Comparison of ENCODE assay signal across 24 cellular contexts in genomic region chr14:65560340-65561027, GRCh38.
DNase-seq lines count a peak whose midpoint lies in the region; ATAC-seq lines count a peak whose summit lies in the region.
"Had no signal": no experiment of that assay in that cellular context is flagged by ENCODE, and none has a peak within 500 bp of the region (broad histone marks: within the 10 kb centered on the region; RNA-seq: fewer than 3 reads in every experiment).

No MANE protein-coding gene starts in this region.

- H3K27ac Mint-ChIP-seq in activated T-helper 1 cell treated with anti-CD3 and anti-CD28 coated beads, Interleukin-12 subunit alpha, Interleukin-12 subunit beta, Interleukin-2, Interleukin-4 antibody, amounts not matched to agents 30 ng/mL and 10 ng/mL and 1 ng/mL, durations not matched to agents 14 hours and 24 hours and 36 hours, result peak overlapping the region; percentile 9
- H3K27ac Mint-ChIP-seq: activated CD4-positive, alpha-beta memory T cell treated with anti-CD3 and anti-CD28 coated beads for 36 hours; activated naive CD4-positive, alpha-beta T cell treated with anti-CD3 and anti-CD28 coated beads, Interleukin-2, amount 50 U/mL, for 24 hours; B cell had no signal

- intact Hi-C loops in activated T-helper 1 cell treated with anti-CD3 and anti-CD28 coated beads, Interleukin-12 subunit alpha, Interleukin-12 subunit beta, Interleukin-2, Interleukin-4 antibody, amounts not matched to agents 30 ng/mL and 10 ng/mL and 1 ng/mL, durations not matched to agents 14 hours and 24 hours and 36 hours (cut with micrococcal nuclease), result no loop called here

- no peaks in the 10 kb centered on the region for H3K27me3 Mint-ChIP-seq in activated T-helper 1 cell treated with anti-CD3 and anti-CD28 coated beads, Interleukin-12 subunit alpha, Interleukin-12 subunit beta, Interleukin-2, Interleukin-4 antibody, amounts not matched to agents 30 ng/mL and 10 ng/mL and 1 ng/mL, durations not matched to agents 14 hours and 24 hours and 36 hours (ENCODE audit: insufficient read depth)
- H3K27me3 Mint-ChIP-seq: activated CD4-positive, alpha-beta memory T cell treated with anti-CD3 and anti-CD28 coated beads for 36 hours; activated naive CD4-positive, alpha-beta T cell treated with anti-CD3 and anti-CD28 coated beads, Interleukin-2, amount 50 U/mL, for 24 hours; B cell had no signal

- H3K4me3 Mint-ChIP-seq in activated T-helper 1 cell treated with anti-CD3 and anti-CD28 coated beads, Interleukin-12 subunit alpha, Interleukin-12 subunit beta, Interleukin-2, Interleukin-4 antibody, amounts not matched to agents 30 ng/mL and 10 ng/mL and 1 ng/mL, durations not matched to agents 14 hours and 24 hours and 36 hours, result no peak overlapping the region
- H3K4me3 Mint-ChIP-seq: activated CD4-positive, alpha-beta memory T cell treated with anti-CD3 and anti-CD28 coated beads for 36 hours; activated naive CD4-positive, alpha-beta T cell treated with anti-CD3 and anti-CD28 coated beads, Interleukin-2, amount 50 U/mL, for 24 hours; activated T-cell treated with anti-CD3 and anti-CD28 coated beads, Interleukin-2, amount 50 U/mL, for 4 hours; B cell; HFFc6 had no signal

- H3K9me3 Mint-ChIP-seq in activated T-helper 1 cell treated with anti-CD3 and anti-CD28 coated beads, Interleukin-12 subunit alpha, Interleukin-12 subunit beta, Interleukin-2, Interleukin-4 antibody, amounts not matched to agents 30 ng/mL and 10 ng/mL and 1 ng/mL, durations not matched to agents 14 hours and 24 hours and 36 hours, result peaks cover 10% of the 10 kb centered on the region
- H3K9me3 Mint-ChIP-seq: HFFc6 had no signal

- ATAC-seq in HG02884 (IDR thresholded peaks at IDR 0.05; ENCODE audit: unreplicated experiment) (no peak), GM19035 (IDR thresholded peaks at IDR 0.05; ENCODE audit: unreplicated experiment) (no peak)
- ATAC-seq: activated T-cell treated with anti-CD3 and anti-CD28 coated beads, Interleukin-2, amount 50 U/mL, for 4 hours; pancreas; sciatic nerve had no signal

- peaks cover 34% of the 10 kb centered on the region for H3K36me3 Mint-ChIP-seq in activated T-helper 1 cell treated with anti-CD3 and anti-CD28 coated beads, Interleukin-12 subunit alpha, Interleukin-12 subunit beta, Interleukin-2, Interleukin-4 antibody, amounts not matched to agents 30 ng/mL and 10 ng/mL and 1 ng/mL, durations not matched to agents 14 hours and 24 hours and 36 hours (ENCODE audit: low read depth)

- peak; percentile 19 for DNase-seq in GM04503 (ENCODE audit: low read depth)
- peak in 2 of 3 experiments; percentile 54 to 84 for DNase-seq in NCI-H1417 (lab: John Stamatoyannopoulos, UW)
- DNase-seq in activated T-helper 1 cell treated with anti-CD3 and anti-CD28 coated beads, Interleukin-12 subunit alpha, Interleukin-12 subunit beta, Interleukin-2, Interleukin-4 antibody, amounts not matched to agents 30 ng/mL and 10 ng/mL and 1 ng/mL, durations not matched to agents 14 hours and 24 hours and 36 hours (ENCODE audit: low spot score), result no peak
- peak; percentile 19 for DNase-seq in myocyte (ENCODE audit: low read depth)
- DNase-seq in NCI-H226, result no peak
- DNase-seq in stimulated activated CD4-positive, alpha-beta T cell treated with anti-CD3 and anti-CD28 coated beads, Interleukin-15, amount 100 ng/mL, for 24 hours, result no peak
- DNase-seq: activated CD4-positive, alpha-beta memory T cell treated with anti-CD3 and anti-CD28 coated beads for 36 hours; activated T-cell treated with anti-CD3 and anti-CD28 coated beads, Interleukin-2, amount 50 U/mL, for 4 hours; cortex of kidney; DND-41; HFFc6; KG1; NCI-H1092 treated with DMSO at 0.1 percent for 48 hours; NCI-H510A treated with DMSO at 0.1 percent for 48 hours; pancreas; Right ventricle myocardium superior; stimulated activated naive CD4-positive, alpha-beta T cell; T-helper 1 cell; transverse colon had no signal

- H3K4me1 Mint-ChIP-seq in activated T-helper 1 cell treated with anti-CD3 and anti-CD28 coated beads, Interleukin-12 subunit alpha, Interleukin-12 subunit beta, Interleukin-2, Interleukin-4 antibody, amounts not matched to agents 30 ng/mL and 10 ng/mL and 1 ng/mL, durations not matched to agents 14 hours and 24 hours and 36 hours (ENCODE audit: low read depth), result peaks cover 26% of the 10 kb centered on the region

Comparison
In these comparisons a context has a peak if more than half of its experiments do, and no peak if none do; other contexts are left out.
1. DNase-seq: peak in GM04503 (single experiment), NCI-H1417 (2 of 3) and myocyte (single experiment); none in activated T-helper 1 cell treated with anti-CD3 and anti-CD28 coated beads, Interleukin-12 subunit alpha, Interleukin-12 subunit beta, Interleukin-2, Interleukin-4 antibody, amounts not matched to agents 30 ng/mL and 10 ng/mL and 1 ng/mL, durations not matched to agents 14 hours and 24 hours and 36 hours (single experiment), NCI-H226 (single experiment) and stimulated activated CD4-positive, alpha-beta T cell treated with anti-CD3 and anti-CD28 coated beads, Interleukin-15, amount 100 ng/mL, for 24 hours (single experiment).